11 cellular contexts compared by ENCODE assay signal in the genomic region with DNA sequence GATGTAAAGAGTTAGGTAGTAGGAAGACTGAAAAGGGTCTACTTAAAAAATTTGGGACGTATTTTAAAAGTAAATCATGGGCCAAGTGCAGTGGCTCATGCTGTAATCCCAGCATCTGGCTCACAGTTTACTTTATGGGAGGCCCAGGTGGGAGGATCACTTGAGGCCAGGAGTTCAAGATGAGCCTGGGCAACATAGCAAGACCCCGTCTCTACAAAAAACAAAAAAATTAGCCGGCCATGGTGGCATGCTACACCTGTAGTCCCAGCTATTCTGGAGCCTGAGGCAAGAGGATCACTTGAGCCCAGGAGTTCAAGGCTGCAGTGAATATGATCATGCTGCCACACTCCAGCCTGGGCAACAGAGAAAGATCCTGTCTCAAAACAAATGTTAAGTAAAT.
"Had no signal": no experiment of that assay in that cellular context is flagged by ENCODE, and none has a peak within 500 bp of the region (broad histone marks: within the 10 kb centered on the region; RNA-seq: fewer than 3 reads in every experiment).

No MANE protein-coding gene starts in this region.

- H3K9ac ChIP-seq: GM23248 had no signal

- DNase-seq: GM23248, GOT3, H7, H9, HCEC 1CT, HFFc6 had no signal

- H3K4me3 Mint-ChIP-seq: GM23338, H9, HFFc6 had no signal

- H3K4me2 ChIP-seq: GM23338 had no signal

- H3K4me1 ChIP-seq: HAP-1 had no signal

- FAIRE-seq: H1, H54 had no signal

- H2AFZ ChIP-seq: GM23248, GM23338 had no signal

- H3K9me3 Mint-ChIP-seq: GM23338, H9, HFFc6 had no signal

- H3K27ac ChIP-seq: GM23248 had no signal

- H3K36me3 ChIP-seq: HAP-1 had no signal

- H3K27ac Mint-ChIP-seq: GM23338, H9, HFFc6 had no signal

- ATAC-seq: GM23338, HCT116 had no signal

- H3K4me3 ChIP-seq: GM23248, GM23338, HAP-1 had no signal

- H3K9me3 ChIP-seq: HAP-1 had no signal
